8 cellular contexts compared by ENCODE assay signal in genomic region chr10:110209926-110210662, GRCh38. TPM values are rescaled to one million over a fixed set of nuclear protein-coding genes. Genes with fewer than 3 reads are reported as not detected.
DNase-seq lines count a peak whose midpoint lies in the region; ATAC-seq, FAIRE-seq and TF ChIP-seq lines count a peak whose summit lies in the region.

No MANE protein-coding gene starts in this region.

- peaks cover 0 to 6% (median 0%) of the 10 kb centered on the region in 11 experiments; a peak in 1 of 22 replicates for H3K36me3 ChIP-seq in BLaER1 treated with 17β-estradiol and CSF1 and Interleukin-3, amounts not matched to agents 10 nM and 100 nM
- H3K36me3 ChIP-seq in HUES48 (ENCODE audit: control insufficient read depth, insufficient read depth, low read length) (no peaks in the 10 kb centered on the region), H1 (ENCODE audit: control insufficient read depth in 2 of 4, insufficient read depth in 4 of 4, low read length in 3 of 4) (no peaks in the 10 kb centered on the region), stomach (no peaks in the 10 kb centered on the region)

- no peak overlapping the region for H3K4ac ChIP-seq in H1 (replicated peaks; ENCODE audit: insufficient read length, low read depth, low read length)

- no peak for TF ChIP-seq EP300 in H1 (IDR thresholded peaks at IDR 0.05; ENCODE audit: borderline replicate concordance in 1 of 2, low read depth in 2 of 2, low read length in 2 of 2)
- no peak for TF ChIP-seq EP300 in stomach (IDR thresholded peaks at IDR 0.05)

- DNase-seq in activated CD4-positive, alpha-beta T cell treated with anti-CD3 and anti-CD28 coated beads, Interleukin-2, amount 10 ng/mL, durations not matched to agents 7 days and 5 days: no peak
- DNase-seq in H1 (ENCODE audit: low read depth in 1 of 2, low spot score in 2 of 2) (peak in 1 of 2 experiments; percentile 74), mesenteric fat pad (ENCODE audit: low spot score) (peak; percentile 90), stomach (peak; percentile 71), cerebellar nuclear complex (lab: John Stamatoyannopoulos, UW) (no peak)

- TF ChIP-seq POLR2A in H1 (IDR thresholded peaks at IDR 0.05; ENCODE audit: control extremely low read depth in 1 of 2, low read depth in 2 of 2, low read length in 2 of 2) (peak in 1 of 2 experiments; percentile 35; a peak in 1 of 3 replicates), stomach (IDR thresholded peaks at IDR 0.05) (no peak)

- H3K79me1 ChIP-seq in H1 (ENCODE audit: low read depth, low read length): no peaks in the 10 kb centered on the region

- no peak overlapping the region for H3K14ac ChIP-seq in H1 (ENCODE audit: insufficient read length)

- POLR2A ChIA-PET in activated CD4-positive, alpha-beta T cell treated with anti-CD3 and anti-CD28 coated beads, Interleukin-2, amount 10 ng/mL, durations not matched to agents 7 days and 5 days (lab: Charles Lee): interaction anchor here (0.7 kb wide), 1 partner anchor 12 kb away, joined by 3 read pairs; no protein-coding TSS in a partner anchor
- POLR2A ChIA-PET in H1 (lab: Charles Lee; ENCODE audit: partially characterized antibody): interaction anchor here (0.6 to 8.5 kb wide), 14 partner anchors 9 to 286 kb away, joined by 3 to 121 read pairs (median 4); partner anchors contain the start of gene ADD3

- H3K18ac ChIP-seq in H1 (ENCODE audit: extremely low read depth, low read length): peak overlapping the region; percentile 86; the same call in 1 of the 2 replicates

- CTCF ChIA-PET in activated CD4-positive, alpha-beta T cell treated with anti-CD3 and anti-CD28 coated beads, Interleukin-2, amount 10 ng/mL, durations not matched to agents 7 days and 5 days (lab: Charles Lee): interaction anchor here (0.9 to 9.1 kb wide), 6 partner anchors 11 to 63 kb away, joined by 3 to 109 read pairs (median 4); no protein-coding TSS in a partner anchor
- CTCF ChIA-PET in H1 (lab: Charles Lee; ENCODE audit: partially characterized antibody): interaction anchor here (0.8 to 14.0 kb wide), 8 partner anchors 13 to 72 kb away, joined by 3 to 333 read pairs (median 4); no protein-coding TSS in a partner anchor

- no peak for FAIRE-seq in H1 (lab: Jason Lieb, UNC)

- H3K27me3 Mint-ChIP-seq in activated CD4-positive, alpha-beta T cell treated with anti-CD3 and anti-CD28 coated beads, Interleukin-2, amount 10 ng/mL, durations not matched to agents 7 days and 5 days: peaks cover 15% of the 10 kb centered on the region

- H3K23me2 ChIP-seq in H1 (ENCODE audit: low read depth, low read length): peaks cover 26% of the 10 kb centered on the region

- H3K4me2 ChIP-seq in BLaER1 treated with 17β-estradiol and CSF1 and Interleukin-3, amounts not matched to agents 10 nM and 100 nM: peak overlapping the region; percentile 92 to 100 (median 97)
- peak overlapping the region; percentile 100 for H3K4me2 ChIP-seq in H1 (ENCODE audit: insufficient read depth in 1 of 2, low read depth in 2 of 2, low read length in 2 of 2)

- H3K9ac ChIP-seq in BLaER1 treated with 17β-estradiol and CSF1 and Interleukin-3, amounts not matched to agents 10 nM and 100 nM: peak overlapping the region; percentile 73 to 92 (median 84)
- peak overlapping the region; percentile 73 for H3K9ac ChIP-seq in HUES48 (ENCODE audit: low read depth, low read length)
- peak overlapping the region; percentile 76 to 81 (median 80) for H3K9ac ChIP-seq in H1 (replicated peaks in 1 of 4; ENCODE audit: extremely low read depth in 1 of 4, low read depth in 3 of 4, low read length in 3 of 4)

- no peak overlapping the region for H3K56ac ChIP-seq in H1 (replicated peaks; ENCODE audit: insufficient read length, low read depth, low read length)

- 2% methylated on average over 22 of the region's 62 CpGs; no CpG with 5 or more reads in 1 of the 2 experiments for WGBS in H1 (ENCODE audit: extremely low coverage in 1 of 2, insufficient coverage in 1 of 2, insufficient read length in 1 of 2, insufficient replicate concordance in 2 of 2, low coverage in 1 of 2, low lambda C conversion rate in 2 of 2, missing lambda C conversion rate in 1 of 2), 2 experiments
- WGBS in stomach, 5 donors: 0 to 1% (median 1%) methylated on average over 21 to 62 of the region's 62 CpGs

- TF ChIP-seq CTCF in H1 (IDR thresholded peaks at IDR 0.05; ENCODE audit: control extremely low read depth in 1 of 3, insufficient read depth in 1 of 3, low read depth in 1 of 3, low read length in 3 of 3) (no peak), stomach (IDR thresholded peaks at IDR 0.05) (no peak)

- no peak overlapping the region for H3K23ac ChIP-seq in H1 (ENCODE audit: insufficient read length)

- H3K27ac ChIP-seq in BLaER1 treated with 17β-estradiol and CSF1 and Interleukin-3, amounts not matched to agents 10 nM and 100 nM: peak overlapping the region; percentile 71 to 84 (median 79)
- peak overlapping the region; percentile 47 for H3K27ac ChIP-seq in HUES48 (ENCODE audit: low read depth, low read length)
- peak overlapping the region; percentile 2; the same call in 1 of the 2 replicates for H3K27ac ChIP-seq in H1 (ENCODE audit: low read depth, low read length)
- peak overlapping the region; percentile 92 to 97 (median 94) for H3K27ac ChIP-seq in stomach

- no peaks in the 10 kb centered on the region for H3K9me3 ChIP-seq in BLaER1 treated with 17β-estradiol and CSF1 and Interleukin-3, amounts not matched to agents 10 nM and 100 nM (replicated peaks in 1 of 11)
- H3K9me3 ChIP-seq in HUES48 (ENCODE audit: control insufficient read depth, insufficient read depth, low read length) (no peaks in the 10 kb centered on the region), H1 (ENCODE audit: insufficient read depth in 2 of 2, low read depth in 1 of 2, low read length in 1 of 2) (no peaks in the 10 kb centered on the region), stomach (no peaks in the 10 kb centered on the region)

- H4K5ac ChIP-seq in H1 (ENCODE audit: insufficient read length, low read depth, low read length): no peak overlapping the region

- no peaks in the 10 kb centered on the region for H3K79me2 ChIP-seq in H1 (ENCODE audit: control insufficient read depth in 1 of 2, insufficient read depth in 2 of 2, low read length in 2 of 2)

- ATAC-seq in GM18907 (IDR thresholded peaks at IDR 0.05; ENCODE audit: unreplicated experiment): no peak

- peak overlapping the region; percentile 95 for H3K4me3 Mint-ChIP-seq in activated CD4-positive, alpha-beta T cell treated with anti-CD3 and anti-CD28 coated beads, Interleukin-2, amount 10 ng/mL, durations not matched to agents 7 days and 5 days

- no peak overlapping the region for H2BK120ac ChIP-seq in H1 (replicated peaks; ENCODE audit: low read depth, low read length)

- peaks cover 61% of the 10 kb centered on the region for H3K4me1 Mint-ChIP-seq in activated CD4-positive, alpha-beta T cell treated with anti-CD3 and anti-CD28 coated beads, Interleukin-2, amount 10 ng/mL, durations not matched to agents 7 days and 5 days

- H3K27ac Mint-ChIP-seq in activated CD4-positive, alpha-beta T cell treated with anti-CD3 and anti-CD28 coated beads, Interleukin-2, amount 10 ng/mL, durations not matched to agents 7 days and 5 days: peak overlapping the region; percentile 97

- intact Hi-C loops in stomach (cut with DNase I; ENCODE audit: low total_unique reads): loop anchor here (10.0 kb wide), 1 partner anchor 65 kb away; no protein-coding TSS in a partner anchor

- no peak for TF ChIP-seq RAD21 in H1 (IDR thresholded peaks at IDR 0.05 in 1 of 2, conservative IDR thresholded peaks at IDR 0.05 in 1 of 2; ENCODE audit: low read depth in 2 of 2, low read length in 2 of 2)

- peak overlapping the region; percentile 34; the same call in 1 of the 2 replicates for H2BK12ac ChIP-seq in H1 (ENCODE audit: low read depth, low read length)

- no peak overlapping the region for H2BK20ac ChIP-seq in H1 (ENCODE audit: low read length)

- H4K91ac ChIP-seq in H1 (replicated peaks; ENCODE audit: insufficient read length, low read length): no peak overlapping the region

- peaks cover 0 to 24% (median 0%) of the 10 kb centered on the region in 11 experiments; a peak in 5 of 22 replicates for H4K20me1 ChIP-seq in BLaER1 treated with 17β-estradiol and CSF1 and Interleukin-3, amounts not matched to agents 10 nM and 100 nM
- H4K20me1 ChIP-seq in H1 (replicated peaks in 1 of 2; ENCODE audit: control insufficient read depth in 1 of 2, insufficient read depth in 2 of 2, low read length in 2 of 2): peaks cover 0 to 3% of the 10 kb centered on the region in 2 experiments

- H3K4me3 ChIP-seq in BLaER1 treated with 17β-estradiol and CSF1 and Interleukin-3, amounts not matched to agents 10 nM and 100 nM: peak overlapping the region; percentile 67 to 84 (median 74)
- H3K4me3 ChIP-seq in HUES48 (ENCODE audit: low read depth, low read length): peak overlapping the region; percentile 80
- H3K4me3 ChIP-seq in H1 (ENCODE audit: extremely low read depth in 1 of 4, insufficient read depth in 2 of 4, low read depth in 3 of 4, low read length in 4 of 4): peak overlapping the region; percentile 73 to 80 (median 78)
- H3K4me3 ChIP-seq in stomach: peak overlapping the region; percentile 65 to 73 (median 68)

- H4K8ac ChIP-seq in H1 (ENCODE audit: extremely low read depth, insufficient read depth, low read length): peak overlapping the region; percentile 93

- no peaks in the 10 kb centered on the region for H3K27me3 ChIP-seq in BLaER1 treated with 17β-estradiol and CSF1 and Interleukin-3, amounts not matched to agents 10 nM and 100 nM
- peaks cover 83% of the 10 kb centered on the region for H3K27me3 ChIP-seq in HUES48 (ENCODE audit: control insufficient read depth, insufficient read depth, low read length)
- peaks cover 18 to 74% (median 53%) of the 10 kb centered on the region in 4 experiments for H3K27me3 ChIP-seq in H1 (replicated peaks in 1 of 4; ENCODE audit: control insufficient read depth in 3 of 4, extremely low read depth in 1 of 4, insufficient read depth in 3 of 4, low read length in 3 of 4)
- H3K27me3 ChIP-seq in stomach: no peaks in the 10 kb centered on the region

- peaks cover 41 to 47% (median 44%) of the 10 kb centered on the region in 10 experiments for H3K4me1 ChIP-seq in BLaER1 treated with 17β-estradiol and CSF1 and Interleukin-3, amounts not matched to agents 10 nM and 100 nM
- H3K4me1 ChIP-seq in HUES48 (ENCODE audit: control insufficient read depth, insufficient read depth, low read length): peaks cover 25% of the 10 kb centered on the region
- H3K4me1 ChIP-seq in H1 (replicated peaks in 1 of 4; ENCODE audit: control insufficient read depth in 3 of 4, insufficient read depth in 4 of 4, low read length in 3 of 4): peaks cover 6 to 25% (median 15%) of the 10 kb centered on the region in 4 experiments; a peak in 6 of 7 replicates
- H3K4me1 ChIP-seq in stomach: peaks cover 20 to 50% (median 33%) of the 10 kb centered on the region in 4 donors

- no peak overlapping the region for H2AFZ ChIP-seq in H1 (ENCODE audit: low read length)

- no peak overlapping the region; the same call in 1 of the 2 replicates for H2AK5ac ChIP-seq in H1 (ENCODE audit: low read depth, low read length)

- H2BK15ac ChIP-seq in H1 (ENCODE audit: low read length): no peak overlapping the region

- H3K36me3 Mint-ChIP-seq in activated CD4-positive, alpha-beta T cell treated with anti-CD3 and anti-CD28 coated beads, Interleukin-2, amount 10 ng/mL, durations not matched to agents 7 days and 5 days (ENCODE audit: low read depth): peaks cover 8% of the 10 kb centered on the region

- no peaks in the 10 kb centered on the region for H3K9me3 Mint-ChIP-seq in activated CD4-positive, alpha-beta T cell treated with anti-CD3 and anti-CD28 coated beads, Interleukin-2, amount 10 ng/mL, durations not matched to agents 7 days and 5 days

- peak overlapping the region; percentile 49 for H2BK5ac ChIP-seq in H1 (ENCODE audit: low read depth, low read length)

RNA-seq across cellular contexts. Expression of gene MXI1, which starts 2.7 kb away (rescaled TPM):
- total RNA-seq in activated CD4-positive, alpha-beta T cell treated with anti-CD3 and anti-CD28 coated beads, Interleukin-2, amount 10 ng/mL, durations not matched to agents 7 days and 5 days: 10 to 100 TPM; 16.2 to 19.8 TPM
- total RNA-seq in H1 (2021; fragmentation: NEBNext Ultra II Directional; extraction: Animal tissue kit (Norgen Biotek cat#: 25700)): 8.8 and 10.3 TPM in 2 replicates
- polyA plus RNA-seq in H1 (2011; rRNA removed) (3.9 and 5.7 TPM in 2 replicates), stomach (10 to 100 TPM; 17.1 to 62.0 (median 19.7) TPM)
- 4.8 TPM for polyA plus RNA-seq in H1 (2011; cell fraction: cytosol; rRNA removed)
- 9.1 TPM for polyA plus RNA-seq in H1 (2011; cell fraction: nucleus; rRNA removed)
- polyA plus RNA-seq in H1 (2012, experiment 1 of 2): 6.4 to 13.7 TPM (median 11.0 TPM) in 4 replicates
- polyA plus RNA-seq in H1 (2012, experiment 2 of 2): 1.5 TPM
- polyA plus RNA-seq in H1 (2013, experiment 1 of 2): 9.0 TPM
- 8.6 TPM for polyA plus RNA-seq in H1 (2013, experiment 2 of 2)
- polyA minus RNA-seq in H1 (2011; rRNA and poly(A)+ RNA removed): 8.1 and 8.2 TPM in 2 replicates
- 8.2 TPM for polyA minus RNA-seq in H1 (2011; cell fraction: cytosol; rRNA and poly(A)+ RNA removed)
- 14.6 TPM for polyA minus RNA-seq in H1 (2011; cell fraction: nucleus; rRNA and poly(A)+ RNA removed)
- total RNA-seq in mesenteric fat pad (23.7 TPM), stomach (100 to 1,000 TPM in 1 of 5 donors, 10 to 100 TPM in 3, 1 to 10 TPM in 1; 3.5 to 163 (median 48.8) TPM)

Comparison
In these comparisons a context has a peak if more than half of its experiments do, and no peak if none do; other contexts are left out.
1. H3K27ac ChIP-seq: peak in every context shown above with its lines; median percentile 94 in stomach; 79 in BLaER1 treated with 17β-estradiol and CSF1 and Interleukin-3, amounts not matched to agents 10 nM and 100 nM; 47 in HUES48; 2 in H1.
2. DNase-seq: peak in mesenteric fat pad (single experiment) and stomach (single experiment); none in activated CD4-positive, alpha-beta T cell treated with anti-CD3 and anti-CD28 coated beads, Interleukin-2, amount 10 ng/mL, durations not matched to agents 7 days and 5 days (single experiment) and cerebellar nuclear complex (0 of 2).
3. Peak in every context shown above with its lines, with median percentiles within 50 percentile points of each other: H3K4me3 ChIP-seq and H3K9ac ChIP-seq.